4 cellular contexts compared by ENCODE assay signal in genomic region chr12:60337865-60338549, GRCh38.
TF ChIP-seq lines count a peak whose summit lies in the region.

No MANE protein-coding gene starts in this region.

TF ChIP-seq in HepG2, 621 proteins besides CTCF, POLR2A, EP300 and RAD21:
- TF ChIP-seq MAFK (conservative IDR thresholded peaks at IDR 0.05 in 1 of 2, IDR thresholded peaks at IDR 0.05 in 1 of 2; ENCODE audit: low read length in 2 of 2) (peak; percentile 58 to 67; a peak in 2 of 4 replicates), NFE2L2 (IDR thresholded peaks at IDR 0.05; ENCODE audit: low read length) (peak; percentile 37; the same call in 1 of the 2 replicates), MAFF (IDR thresholded peaks at IDR 0.05; ENCODE audit: low read depth, low read length) (peak; percentile 62), STAT6 (CRISPR knock-in tag; IDR thresholded peaks at IDR 0.05; ENCODE audit: borderline replicate concordance) (no peak)

TF ChIP-seq in GM12891, 5 proteins besides CTCF, POLR2A, EP300 and RAD21:
- TF ChIP-seq PAX5 (IDR thresholded peaks at IDR 0.05; ENCODE audit: insufficient read depth, low read length, severe bottlenecking) = no peak
- TF ChIP-seq POU2F2 (IDR thresholded peaks at IDR 0.05; ENCODE audit: low read depth, low read length) = no peak
- no peak for TF ChIP-seq POLR2AphosphoS5 (IDR thresholded peaks at IDR 0.05; ENCODE audit: low read depth, low read length)
- no peak for TF ChIP-seq SPI1 (IDR thresholded peaks at IDR 0.05; ENCODE audit: low read depth, low read length)
- TF ChIP-seq TAF1 (IDR thresholded peaks at IDR 0.05; ENCODE audit: low read depth, low read length) = no peak

TF ChIP-seq in IMR-90, 13 proteins besides CTCF, POLR2A, EP300 and RAD21:
- TF ChIP-seq SMC3 (IDR thresholded peaks at IDR 0.05; ENCODE audit: low read depth, low read length) (no peak), FOS (IDR thresholded peaks at IDR 0.05; ENCODE audit: low read depth, low read length) (no peak), ELK1 (IDR thresholded peaks at IDR 0.05; ENCODE audit: borderline replicate concordance, low read depth, low read length) (no peak), NFE2L2 (IDR thresholded peaks at IDR 0.05; ENCODE audit: low read depth, low read length) (peak; percentile 80), MAFK (IDR thresholded peaks at IDR 0.05; ENCODE audit: low read depth, low read length) (peak; percentile 47; the same call in 1 of the 2 replicates)

TF ChIP-seq in K562, 482 proteins besides CTCF, POLR2A, EP300 and RAD21:
- TF ChIP-seq ATF4 (CRISPR knock-in tag; IDR thresholded peaks at IDR 0.05) (no peak), C11orf30 (IDR thresholded peaks at IDR 0.05; ENCODE audit: low read depth) (peak; percentile 28; the same call in 1 of the 2 replicates), ZNF316 (IDR thresholded peaks at IDR 0.05) (peak; percentile 56), MAFG (tag; conservative IDR thresholded peaks at IDR 0.05) (peak; percentile 44)
